Comparison of ENCODE assay signal across 2 cellular contexts in genomic region chr4:95106408-95106928, GRCh38.
TF ChIP-seq lines count a peak whose summit lies in the region.

No MANE protein-coding gene starts in this region.

TF ChIP-seq in HCT116, 20 proteins besides CTCF, POLR2A, EP300 and RAD21 (continued from another document):
- TF ChIP-seq REST (IDR thresholded peaks at IDR 0.05; ENCODE audit: low read depth), result no peak
- TF ChIP-seq FOSL1 (IDR thresholded peaks at IDR 0.05; ENCODE audit: low read depth), result 0 out of 2 replicates have a peak, but pooled peaks have one; percentile 17
- TF ChIP-seq EGR1 (IDR thresholded peaks at IDR 0.05; ENCODE audit: low read depth), result no peak
- TF ChIP-seq ZFX (IDR thresholded peaks at IDR 0.05), result no peak
- TF ChIP-seq ZNF274 (IDR thresholded peaks at IDR 0.05; ENCODE audit: low read depth, low read length), result no peak

TF ChIP-seq in SK-N-SH treated with all-trans-retinoic acid at 6 μM for 48 hours, 23 proteins besides CTCF, POLR2A, EP300 and RAD21 (continued from another document):
- no peak for TF ChIP-seq TSHZ2 (CRISPR knock-in tag; IDR thresholded peaks at IDR 0.05)
- TF ChIP-seq ZFP3 (CRISPR knock-in tag; IDR thresholded peaks at IDR 0.05), result no peak
- TF ChIP-seq CSDC2 (CRISPR knock-in tag; IDR thresholded peaks at IDR 0.05), result no peak
- no peak for TF ChIP-seq BACH2 (CRISPR knock-in tag; IDR thresholded peaks at IDR 0.05; ENCODE audit: borderline replicate concordance)
- TF ChIP-seq TCF4 (CRISPR knock-in tag; IDR thresholded peaks at IDR 0.05; ENCODE audit: borderline replicate concordance), result no peak
- no peak for TF ChIP-seq RARB (CRISPR knock-in tag; IDR thresholded peaks at IDR 0.05)
- TF ChIP-seq CSRNP3 (CRISPR knock-in tag; IDR thresholded peaks at IDR 0.05), result no peak
- no peak for TF ChIP-seq CREB5 (CRISPR knock-in tag; IDR thresholded peaks at IDR 0.05; ENCODE audit: low read depth)
- no peak for TF ChIP-seq ZFP30 (CRISPR knock-in tag; IDR thresholded peaks at IDR 0.05)
